ENCODE assay signal across 11 cellular contexts in the genomic region with DNA sequence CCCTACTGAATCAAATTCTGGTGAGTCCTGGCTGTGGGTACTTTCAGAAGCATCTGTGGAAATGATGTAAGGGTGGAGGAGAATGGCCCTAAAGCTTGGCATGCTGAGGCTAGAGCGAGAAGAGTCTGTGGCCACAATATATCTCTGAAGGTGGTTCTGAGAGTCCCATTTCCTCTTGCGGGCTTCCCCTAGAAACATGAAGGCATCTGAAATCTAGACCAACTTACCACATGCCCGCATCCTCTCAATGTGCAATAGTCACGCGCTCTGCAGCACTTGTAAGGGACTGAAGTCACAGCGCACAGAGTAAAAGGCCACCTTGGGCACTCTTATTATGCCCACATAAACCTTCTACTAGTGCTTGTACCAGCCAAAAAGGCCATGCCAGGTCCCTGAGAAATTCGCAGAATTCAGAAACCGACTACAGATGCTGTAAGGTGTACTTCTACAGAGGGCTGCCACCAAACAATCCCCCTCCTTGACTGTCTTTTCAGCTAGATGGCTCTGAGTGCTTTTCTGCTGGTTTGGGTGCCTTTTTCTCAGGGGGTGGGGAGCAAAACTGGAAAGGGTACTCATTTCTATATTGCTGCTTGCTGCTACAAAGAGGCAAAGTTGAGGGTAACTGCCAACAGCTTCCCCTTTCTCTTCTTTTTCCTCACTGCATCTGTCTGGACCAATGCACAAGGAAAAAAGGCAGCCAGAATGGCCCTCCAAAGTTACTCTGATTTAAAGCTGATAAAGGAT.
DNase-seq lines count a peak whose midpoint lies in the region; ATAC-seq, FAIRE-seq and TF ChIP-seq lines count a peak whose summit lies in the region.
"Had no signal": no experiment of that assay in that cellular context is flagged by ENCODE, and none has a peak within 500 bp of the region (broad histone marks: within the 10 kb centered on the region; RNA-seq: fewer than 3 reads in every experiment).

No MANE protein-coding gene starts in this region.

- no peaks in the 10 kb centered on the region for H3K9me3 ChIP-seq in kidney (ENCODE audit: control insufficient read depth in 1 of 2, low read length in 2 of 2)

- peaks cover 6 to 8% of the 10 kb centered on the region in 2 donors for H3K36me3 Mint-ChIP-seq in activated T-cell treated with anti-CD3 and anti-CD28 coated beads, Interleukin-2, amount 50 U/mL, for 72 hours (ENCODE audit: insufficient read depth in 2 of 2)
- H3K36me3 Mint-ChIP-seq in mesothelial cell of epicardium, result peaks cover 11% of the 10 kb centered on the region

- DNase-seq in activated T-cell treated with anti-CD3 and anti-CD28 coated beads, Interleukin-2, amount 50 U/mL, for 72 hours, result peak; percentile 50 to 60
- DNase-seq in left colon (no peak), NCI-H510A (lab: John Stamatoyannopoulos, UW) (no peak), mesothelial cell of epicardium (ENCODE audit: low spot score in 2 of 2, unreplicated experiment in 2 of 2) (no peak), kidney (no peak)
- DNase-seq: hypothalamus had no signal

- no peaks in the 10 kb centered on the region for H3K36me3 ChIP-seq in kidney (ENCODE audit: control insufficient read depth in 1 of 2, insufficient read depth in 2 of 2, low read length in 2 of 2)

- ATAC-seq in GM18498 (IDR thresholded peaks at IDR 0.05; ENCODE audit: unreplicated experiment) (peak; percentile 99), GM19395 (IDR thresholded peaks at IDR 0.05; ENCODE audit: unreplicated experiment) (peak; percentile 100), HG03060 (IDR thresholded peaks at IDR 0.05; ENCODE audit: low read depth, unreplicated experiment) (peak; percentile 99), left colon (no peak)
- ATAC-seq in activated T-cell treated with anti-CD3 and anti-CD28 coated beads, Interleukin-2, amount 50 U/mL, for 72 hours (replicated peaks in 1 of 2), result peak; percentile 98

- no peak overlapping the region for H3K9ac ChIP-seq in kidney (ENCODE audit: low read length in 2 of 2)

- no peak for FAIRE-seq in kidney (lab: Jason Lieb, UNC)
- FAIRE-seq: bronchial epithelial cell, G401.6 had no signal

- no peak overlapping the region for H3K27ac ChIP-seq in kidney (ENCODE audit: low read depth in 2 of 2, low read length in 2 of 2)

- H3K4me3 ChIP-seq in kidney (ENCODE audit: low read length in 2 of 2), result no peak overlapping the region

- intact Hi-C loops in left colon (cut with DNase I, micrococcal nuclease), result no loop called here
- intact Hi-C loops in kidney (cut with DNase I), result no loop called here

- peaks cover 11% of the 10 kb centered on the region for H3K4me1 Mint-ChIP-seq in activated T-cell treated with anti-CD3 and anti-CD28 coated beads, Interleukin-2, amount 50 U/mL, for 72 hours (ENCODE audit: low read depth)
- no peaks in the 10 kb centered on the region for H3K4me1 Mint-ChIP-seq in mesothelial cell of epicardium

- H3K4me1 ChIP-seq in kidney (ENCODE audit: control insufficient read depth in 1 of 2, insufficient read depth in 1 of 2, low read depth in 1 of 2, low read length in 2 of 2), result no peaks in the 10 kb centered on the region

- peaks cover 16% of the 10 kb centered on the region for H3K27me3 Mint-ChIP-seq in activated T-cell treated with anti-CD3 and anti-CD28 coated beads, Interleukin-2, amount 50 U/mL, for 72 hours (ENCODE audit: low read depth)
- no peaks in the 10 kb centered on the region for H3K27me3 Mint-ChIP-seq in mesothelial cell of epicardium (ENCODE audit: low read depth)

- H3K9me3 Mint-ChIP-seq in activated T-cell treated with anti-CD3 and anti-CD28 coated beads, Interleukin-2, amount 50 U/mL, for 72 hours, result peaks cover 5% of the 10 kb centered on the region in 2 donors
- H3K9me3 Mint-ChIP-seq in mesothelial cell of epicardium, result peaks cover 18% of the 10 kb centered on the region

- no peak overlapping the region for H3K4me3 Mint-ChIP-seq in activated T-cell treated with anti-CD3 and anti-CD28 coated beads, Interleukin-2, amount 50 U/mL, for 72 hours
- no peak overlapping the region for H3K4me3 Mint-ChIP-seq in mesothelial cell of epicardium

- no peak overlapping the region for H3K27ac Mint-ChIP-seq in activated T-cell treated with anti-CD3 and anti-CD28 coated beads, Interleukin-2, amount 50 U/mL, for 72 hours
- no peak overlapping the region for H3K27ac Mint-ChIP-seq in mesothelial cell of epicardium

- no peak for TF ChIP-seq CTCF in mesothelial cell of epicardium (IDR thresholded peaks at IDR 0.05; ENCODE audit: unreplicated experiment)
- TF ChIP-seq CTCF in kidney (IDR thresholded peaks at IDR 0.05; ENCODE audit: borderline replicate concordance, extremely low read depth, insufficient read depth), result no peak

Comparison
In these comparisons a context has a peak if more than half of its experiments do, and no peak if none do; other contexts are left out.
1. DNase-seq: peak in activated T-cell treated with anti-CD3 and anti-CD28 coated beads, Interleukin-2, amount 50 U/mL, for 72 hours (2 of 2); none in left colon (0 of 2), NCI-H510A (single experiment), mesothelial cell of epicardium (0 of 2) and kidney (single experiment).